Comparison of ENCODE assay signal across 1 cellular context in genomic region chr19:18192673-18193387, GRCh38.
TF ChIP-seq lines count a peak whose summit lies in the region.

Gene MPV17L2 (plus strand): TSS chr19:18193218. CDS start chr19:18193282, 64 bp downstream.

TF ChIP-seq in K562, 482 proteins besides CTCF, POLR2A, EP300 and RAD21 (continued from another document and continues in another):
- TF ChIP-seq E2F8 (IDR thresholded peaks at IDR 0.05; ENCODE audit: low read depth, partially characterized antibody) (no peak), AFF4 (CRISPR knock-in tag; IDR thresholded peaks at IDR 0.05) (no peak), TAF1 (IDR thresholded peaks at IDR 0.05; ENCODE audit: control insufficient read depth, extremely low read depth, insufficient read depth, low read length, severe bottlenecking) (peak; percentile 62), MBD1 (CRISPR knock-in tag; IDR thresholded peaks at IDR 0.05) (no peak), SIX5 (IDR thresholded peaks at IDR 0.05; ENCODE audit: borderline replicate concordance in 1 of 2, insufficient read depth in 1 of 2, low read depth in 1 of 2, low read length in 2 of 2) (no peak), PYGO2 (tag; IDR thresholded peaks at IDR 0.05) (peak; percentile 79), PHF20 (IDR thresholded peaks at IDR 0.05; ENCODE audit: partially characterized antibody) (no peak), HOMEZ (CRISPR knock-in tag; IDR thresholded peaks at IDR 0.05) (no peak), LEF1 (IDR thresholded peaks at IDR 0.05) (no peak), ZNF263 (CRISPR knock-in tag; IDR thresholded peaks at IDR 0.05; ENCODE audit: borderline replicate concordance) (no peak), PRDM10 (IDR thresholded peaks at IDR 0.05; ENCODE audit: partially characterized antibody) (peak; percentile 24), POLR2B (IDR thresholded peaks at IDR 0.05; ENCODE audit: low read depth, partially characterized antibody) (peak; percentile 77), MEF2A (IDR thresholded peaks at IDR 0.05; ENCODE audit: control insufficient read depth, low read depth, low read length) (no peak), LCOR (CRISPR knock-in tag; IDR thresholded peaks at IDR 0.05) (no peak), SREBF1 (IDR thresholded peaks at IDR 0.05; ENCODE audit: borderline replicate concordance, low read depth, low read length) (0 out of 2 replicates have a peak, but pooled peaks have one; percentile 40), ATF3 (IDR thresholded peaks at IDR 0.05) (no peak), ATF3 (CRISPR knock-in tag; conservative IDR thresholded peaks at IDR 0.05) (0 out of 2 replicates have a peak, but pooled peaks have one; percentile 34), PTTG1 (tag; IDR thresholded peaks at IDR 0.05; ENCODE audit: low read depth) (no peak), ZNF778 (CRISPR knock-in tag; IDR thresholded peaks at IDR 0.05) (no peak), CHD7 (IDR thresholded peaks at IDR 0.05; ENCODE audit: low read depth, low read length) (no peak), POU5F1 (IDR thresholded peaks at IDR 0.05; ENCODE audit: borderline replicate concordance, low read depth, low read length, partially characterized antibody) (no peak), RFX1 (IDR thresholded peaks at IDR 0.05) (no peak), ZNF830 (CRISPR knock-in tag; IDR thresholded peaks at IDR 0.05) (no peak)
